In the genomic region with DNA sequence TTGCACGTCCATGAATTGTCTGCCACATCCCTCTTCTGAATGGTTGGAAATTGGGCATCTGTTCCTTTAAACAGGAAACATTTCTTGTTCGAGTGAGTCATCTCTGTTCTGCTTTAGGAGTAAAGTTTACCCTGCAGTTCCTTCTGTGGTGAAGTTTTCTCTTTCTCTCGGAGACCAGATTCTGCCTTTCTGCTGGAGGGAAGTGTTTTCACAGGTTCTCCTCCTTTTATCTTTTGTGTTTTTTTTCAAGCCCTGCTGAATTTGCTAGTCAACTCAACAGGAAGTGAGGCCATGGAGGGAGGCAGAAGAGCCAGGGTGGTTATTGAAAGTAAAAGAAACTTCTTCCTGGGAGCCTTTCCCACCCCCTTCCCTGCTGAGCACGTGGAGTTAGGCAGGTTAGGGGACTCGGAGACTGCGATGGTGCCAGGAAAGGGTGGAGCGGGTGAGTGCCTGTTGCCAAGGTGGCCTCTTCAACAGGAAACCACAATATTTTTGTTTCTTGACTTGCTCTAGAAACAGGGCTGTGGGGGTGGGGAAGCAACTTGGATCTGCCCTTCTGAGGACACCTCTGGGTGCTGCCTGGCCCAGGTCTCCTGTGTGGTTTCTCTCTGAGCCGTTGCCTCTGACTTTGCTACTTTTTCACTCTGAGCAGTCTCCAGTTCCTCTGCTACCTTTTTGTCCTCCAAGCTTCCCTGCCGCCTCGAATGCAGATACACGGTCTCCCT, we compare ENCODE assay signal across 8 cellular contexts. TPM values are rescaled to one million over a fixed set of nuclear protein-coding genes. Genes with fewer than 3 reads are reported as not detected.
DNase-seq lines count a peak whose midpoint lies in the region; ATAC-seq, FAIRE-seq and TF ChIP-seq lines count a peak whose summit lies in the region.

No MANE protein-coding gene starts in this region.

- H3K79me2 ChIP-seq in osteoblast (ENCODE audit: insufficient read depth, low read length) = peaks cover 37% of the 10 kb centered on the region

- peak; percentile 92 for FAIRE-seq in GM19239 (lab: Jason Lieb, UNC)

- H3K4me3 ChIP-seq in fibroblast of villous mesenchyme (ENCODE audit: low read depth, low read length) = peak overlapping the region; percentile 78
- peak overlapping the region; percentile 85 for H3K4me3 ChIP-seq in osteoblast (ENCODE audit: insufficient read depth, low read length)
- peak overlapping the region; percentile 86 for H3K4me3 ChIP-seq in thoracic aorta

- H3K4me1 Mint-ChIP-seq in activated T-helper 2 cell treated with anti-CD3 and anti-CD28 coated beads, Interferon-gamma antibody, Interleukin-2, Interleukin-4, amounts not matched to agents 10 μg/mL and 5 μg/mL and 100 μg/mL, durations not matched to agents 14 hours and 24 hours and 36 hours (ENCODE audit: low read depth) = peaks cover 69% of the 10 kb centered on the region

- no peaks in the 10 kb centered on the region for H3K9me3 Mint-ChIP-seq in activated T-helper 2 cell treated with anti-CD3 and anti-CD28 coated beads, Interferon-gamma antibody, Interleukin-2, Interleukin-4, amounts not matched to agents 10 μg/mL and 5 μg/mL and 100 μg/mL, durations not matched to agents 14 hours and 24 hours and 36 hours

- H3K27ac ChIP-seq in osteoblast (ENCODE audit: low read depth, low read length) = peak overlapping the region; percentile 97
- peak overlapping the region; percentile 87 to 90 for H3K27ac ChIP-seq in thoracic aorta

- TF ChIP-seq CTCF in fibroblast of villous mesenchyme (IDR thresholded peaks at IDR 0.05; ENCODE audit: insufficient read depth, low read depth, low read length) = no peak
- TF ChIP-seq CTCF in osteoblast (IDR thresholded peaks at IDR 0.05; ENCODE audit: extremely low read depth, low read depth, low read length) = peak; percentile 8
- no peak for TF ChIP-seq CTCF in thoracic aorta (IDR thresholded peaks at IDR 0.05)

- ATAC-seq in HG03439 (IDR thresholded peaks at IDR 0.05; ENCODE audit: unreplicated experiment) = peak; percentile 67
- peak; percentile 68 for ATAC-seq in thoracic aorta (ENCODE audit: insufficient number of reproducible peaks, low FRiP score, low read depth)

- peak overlapping the region; percentile 97 for H3K4me2 ChIP-seq in osteoblast (ENCODE audit: insufficient read depth, low read length)

- peak overlapping the region; percentile 97 for H3K27ac Mint-ChIP-seq in activated T-helper 2 cell treated with anti-CD3 and anti-CD28 coated beads, Interferon-gamma antibody, Interleukin-2, Interleukin-4, amounts not matched to agents 10 μg/mL and 5 μg/mL and 100 μg/mL, durations not matched to agents 14 hours and 24 hours and 36 hours

- H3K27me3 ChIP-seq in osteoblast (ENCODE audit: insufficient read depth, low read length) (no peaks in the 10 kb centered on the region), thoracic aorta (replicated peaks; ENCODE audit: insufficient read depth) (no peaks in the 10 kb centered on the region)

- H3K36me3 ChIP-seq in osteoblast (ENCODE audit: insufficient read depth, low read length) (no peaks in the 10 kb centered on the region), thoracic aorta (no peaks in the 10 kb centered on the region)

- no peaks in the 10 kb centered on the region for H3K27me3 Mint-ChIP-seq in activated T-helper 2 cell treated with anti-CD3 and anti-CD28 coated beads, Interferon-gamma antibody, Interleukin-2, Interleukin-4, amounts not matched to agents 10 μg/mL and 5 μg/mL and 100 μg/mL, durations not matched to agents 14 hours and 24 hours and 36 hours (ENCODE audit: low read depth)

- intact Hi-C loops in activated T-helper 2 cell treated with anti-CD3 and anti-CD28 coated beads, Interferon-gamma antibody, Interleukin-2, Interleukin-4, amounts not matched to agents 10 μg/mL and 5 μg/mL and 100 μg/mL, durations not matched to agents 14 hours and 24 hours and 36 hours (cut with micrococcal nuclease) = loop anchor here (1.0 to 2.0 kb wide), 6 partner anchors 25 to 394 kb away; a partner anchor contains a TSS

- H3K36me3 Mint-ChIP-seq in activated T-helper 2 cell treated with anti-CD3 and anti-CD28 coated beads, Interferon-gamma antibody, Interleukin-2, Interleukin-4, amounts not matched to agents 10 μg/mL and 5 μg/mL and 100 μg/mL, durations not matched to agents 14 hours and 24 hours and 36 hours (ENCODE audit: low read depth) = peaks cover 29% of the 10 kb centered on the region

- H3K4me1 ChIP-seq in osteoblast (ENCODE audit: insufficient read depth, low read length) = peaks cover 41% of the 10 kb centered on the region
- H3K4me1 ChIP-seq in thoracic aorta (ENCODE audit: control insufficient read depth in 1 of 2, low read depth in 2 of 2) = peaks cover 12 to 26% of the 10 kb centered on the region in 2 donors

- H3K9me3 ChIP-seq in osteoblast (ENCODE audit: low read depth, low read length) = no peaks in the 10 kb centered on the region
- H3K9me3 ChIP-seq in thoracic aorta = no peaks in the 10 kb centered on the region

- H3K4me3 Mint-ChIP-seq in activated T-helper 2 cell treated with anti-CD3 and anti-CD28 coated beads, Interferon-gamma antibody, Interleukin-2, Interleukin-4, amounts not matched to agents 10 μg/mL and 5 μg/mL and 100 μg/mL, durations not matched to agents 14 hours and 24 hours and 36 hours (ENCODE audit: low read depth) = peak overlapping the region; percentile 89

- DNase-seq in AML-193 (lab: John Stamatoyannopoulos, UW) (peak; percentile 86 to 89), GM19239 (ENCODE audit: insufficient read length, low spot score) (peak; percentile 55), RPMI7951 (ENCODE audit: low read depth) (peak; percentile 86), fibroblast of villous mesenchyme (ENCODE audit: low read depth) (peak; percentile 79), osteoblast (ENCODE audit: insufficient read length, low spot score, missing footprints) (peak; percentile 86), thoracic aorta (ENCODE audit: low spot score) (peak; percentile 19)
- peak; percentile 94 for DNase-seq in activated T-helper 2 cell treated with anti-CD3 and anti-CD28 coated beads, Interferon-gamma antibody, Interleukin-2, Interleukin-4, amounts not matched to agents 10 μg/mL and 5 μg/mL and 100 μg/mL, durations not matched to agents 14 hours and 24 hours and 36 hours (ENCODE audit: low spot score)

- H2AFZ ChIP-seq in osteoblast (ENCODE audit: low read length) = peak overlapping the region; percentile 98

- no peaks in the 10 kb centered on the region for H4K20me1 ChIP-seq in osteoblast (ENCODE audit: insufficient read depth, low read length)

RNA-seq across cellular contexts. Expression of a gene that starts 2.2 kb away (rescaled TPM):
- 43.4 and 45.3 TPM in 2 replicates for total RNA-seq in RPMI7951 (2014; rRNA removed; shearing (Covaris generic))
- total RNA-seq in activated T-helper 2 cell treated with anti-CD3 and anti-CD28 coated beads, Interferon-gamma antibody, Interleukin-2, Interleukin-4, amounts not matched to agents 10 μg/mL and 5 μg/mL and 100 μg/mL, durations not matched to agents 14 hours and 24 hours and 36 hours = 43.5 and 44.1 TPM in 2 replicates
- total RNA-seq in fibroblast of villous mesenchyme = 14.2 and 22.0 TPM in 2 replicates
- total RNA-seq in osteoblast = 19.4 and 23.2 TPM in 2 replicates
- total RNA-seq in thoracic aorta = 10 to 100 TPM; 11.5 to 14.6 TPM

Comparison
In these comparisons a context has a peak if more than half of its experiments do, and no peak if none do; other contexts are left out.
1. Peak in every context shown above with its lines: DNase-seq, ATAC-seq, H3K4me3 ChIP-seq and H3K27ac ChIP-seq.
2. DNase-seq: peak in every context shown above with its lines; median percentile 94 in activated T-helper 2 cell treated with anti-CD3 and anti-CD28 coated beads, Interferon-gamma antibody, Interleukin-2, Interleukin-4, amounts not matched to agents 10 μg/mL and 5 μg/mL and 100 μg/mL, durations not matched to agents 14 hours and 24 hours and 36 hours; 88 in AML-193; 86 in RPMI7951; 86 in osteoblast; 79 in fibroblast of villous mesenchyme; 55 in GM19239; 19 in thoracic aorta.